In the genomic region with DNA sequence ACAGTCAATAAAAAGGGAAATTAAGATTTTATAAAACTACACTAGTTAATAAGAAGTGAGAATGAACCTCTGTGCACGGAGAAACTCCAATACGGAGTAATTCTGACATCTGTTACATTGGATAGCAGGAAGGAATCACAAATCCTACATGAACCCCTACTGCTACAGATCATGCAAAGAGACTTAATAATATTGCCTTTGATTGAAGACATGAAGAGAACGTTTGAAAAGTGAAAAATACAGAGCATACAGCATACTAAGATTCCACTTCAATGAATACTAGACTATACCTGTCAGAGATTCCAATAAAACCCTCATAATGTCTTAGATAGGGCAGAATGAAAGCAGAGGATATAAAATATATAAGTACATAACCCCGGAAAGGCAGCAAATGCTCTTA, we compare ENCODE assay signal across 29 cellular contexts.
"Had no signal": no experiment of that assay in that cellular context is flagged by ENCODE, and none has a peak within 500 bp of the region (broad histone marks: within the 10 kb centered on the region; RNA-seq: fewer than 3 reads in every experiment).

No MANE protein-coding gene starts in this region.

- ATAC-seq: effector memory CD8-positive, alpha-beta T cell; esophagus mucosa; foreskin keratinocyte; gastrocnemius medialis; gastroesophageal sphincter; heart left ventricle; heart right ventricle had no signal

- FAIRE-seq: colon, endometrium, endothelial cell of umbilical vein, frontal cortex had no signal

- H3K27me3 ChIP-seq: colonic mucosa, dorsolateral prefrontal cortex, esophagus muscularis mucosa, esophagus squamous epithelium, foreskin keratinocyte, gastrocnemius medialis, gastroesophageal sphincter, heart left ventricle had no signal

- H3K9me3 Mint-ChIP-seq: dendritic cell treated with granulocyte-macrophage colony-stimulating factor and Interleukin-4, amounts not matched to agents 40 ng/mL and 50 ng/mL, for 4 days; effector memory CD8-positive, alpha-beta T cell; endodermal cell had no signal

- H3K27ac Mint-ChIP-seq: dendritic cell treated with granulocyte-macrophage colony-stimulating factor and Interleukin-4, amounts not matched to agents 40 ng/mL and 50 ng/mL, for 4 days; effector memory CD8-positive, alpha-beta T cell had no signal

- H3K27ac ChIP-seq: colonic mucosa, coronary artery, dorsolateral prefrontal cortex, epithelial cell of prostate, esophagus muscularis mucosa, esophagus squamous epithelium, foreskin keratinocyte, gastrocnemius medialis, gastroesophageal sphincter, heart left ventricle, heart right ventricle had no signal

- H3K4me1 ChIP-seq: colonic mucosa, esophagus squamous epithelium, gastrocnemius medialis, gastroesophageal sphincter, heart left ventricle, heart right ventricle had no signal

- DNase-seq: colonic mucosa; cortex of kidney; dermis blood vessel endothelial cell; dorsolateral prefrontal cortex; effector CD4-positive, alpha-beta T cell; effector CD8-positive, alpha-beta T cell; effector memory CD4-positive, alpha-beta T cell; effector memory CD8-positive, alpha-beta T cell; endodermal cell; erythroblast; esophagus squamous epithelium; foreskin fibroblast; foreskin keratinocyte; foreskin melanocyte; gastrocnemius medialis; glutamatergic neuron; head of caudate nucleus; heart left ventricle; heart right ventricle had no signal

- H3K36me3 ChIP-seq: colonic mucosa, esophagus muscularis mucosa, esophagus squamous epithelium, gastrocnemius medialis, gastroesophageal sphincter, heart left ventricle, heart right ventricle had no signal

- H3K4me3 Mint-ChIP-seq: dendritic cell treated with granulocyte-macrophage colony-stimulating factor and Interleukin-4, amounts not matched to agents 40 ng/mL and 50 ng/mL, for 4 days; effector memory CD8-positive, alpha-beta T cell; endodermal cell had no signal

- H3K4me3 ChIP-seq: colonic mucosa, coronary artery, dorsolateral prefrontal cortex, esophagus muscularis mucosa, esophagus squamous epithelium, gastrocnemius medialis, gastroesophageal sphincter, heart left ventricle, heart right ventricle had no signal

- H3K27me3 Mint-ChIP-seq: effector memory CD8-positive, alpha-beta T cell had no signal

- H3K9me3 ChIP-seq: colonic mucosa, esophagus muscularis mucosa, esophagus squamous epithelium, gastrocnemius medialis, gastroesophageal sphincter, heart left ventricle, heart right ventricle had no signal
